In the genomic region with DNA sequence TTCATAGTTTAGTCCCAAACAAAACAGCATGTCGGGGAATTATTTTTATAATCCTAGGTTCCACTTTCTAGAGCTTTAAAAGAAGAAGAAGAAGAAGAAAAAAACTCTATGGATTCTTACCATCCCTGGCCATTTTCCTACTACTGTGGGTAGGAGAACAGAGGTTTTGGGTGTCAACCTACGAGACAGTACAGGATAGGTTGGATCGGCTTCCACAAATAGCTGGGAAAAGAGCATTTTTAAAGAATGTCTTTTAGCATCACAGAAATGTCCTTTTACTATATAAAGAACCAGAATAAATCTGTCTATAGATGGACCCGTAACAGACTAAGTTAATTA, we compare ENCODE assay signal across 9 cellular contexts.
A peak's percentile ranks its signal among the peaks of the same experiment; 100 is the strongest.
DNase-seq lines count a peak whose midpoint lies in the region; ATAC-seq and TF ChIP-seq lines count a peak whose summit lies in the region.
"Had no signal": no experiment of that assay in that cellular context is flagged by ENCODE, and none has a peak within 500 bp of the region (broad histone marks: within the 10 kb centered on the region; RNA-seq: fewer than 3 reads in every experiment).

No MANE protein-coding gene starts in this region.

- H3K36me3 ChIP-seq in mucosa of rectum (ENCODE audit: control insufficient read depth in 2 of 2, insufficient read depth in 2 of 2, low read length in 2 of 2): no peaks in the 10 kb centered on the region
- peaks cover 0 to 10% (median 0%) of the 10 kb centered on the region in 3 donors for H3K36me3 ChIP-seq in tibial nerve

- H3K27me3 Mint-ChIP-seq in activated naive CD4-positive, alpha-beta T cell treated with anti-CD3 and anti-CD28 coated beads, Interleukin-2, amount 10 ng/mL, durations not matched to agents 7 days and 5 days: no peaks in the 10 kb centered on the region

- WGBS in tibial nerve, 2 donors: 52 to 56% methylated on average over 4 of the region's 4 CpGs

- TF ChIP-seq EP300 in tibial nerve (IDR thresholded peaks at IDR 0.05): no peak

- CTCF ChIA-PET in activated naive CD4-positive, alpha-beta T cell treated with anti-CD3 and anti-CD28 coated beads, Interleukin-2, amount 10 ng/mL, durations not matched to agents 7 days and 5 days (lab: Charles Lee): interaction anchor here (0.9 to 2.9 kb wide), 12 partner anchors 9 to 566 kb away, joined by 3 to 21 read pairs (median 5); no protein-coding TSS in a partner anchor

- TF ChIP-seq CTCF in tibial nerve (IDR thresholded peaks at IDR 0.05): no peak

- H3K36me3 Mint-ChIP-seq in activated naive CD4-positive, alpha-beta T cell treated with anti-CD3 and anti-CD28 coated beads, Interleukin-2, amount 10 ng/mL, durations not matched to agents 7 days and 5 days: peaks cover 45% of the 10 kb centered on the region
- H3K36me3 Mint-ChIP-seq in activated naive CD4-positive, alpha-beta T cell treated with anti-CD3 and anti-CD28 coated beads, Interleukin-2, amount 50 U/mL, for 72 hours: peaks cover 4 to 39% of the 10 kb centered on the region in 2 donors

- H3K27ac ChIP-seq in mucosa of rectum (ENCODE audit: low read depth in 2 of 2, low read length in 2 of 2) (peak overlapping the region; percentile 6 to 39), tibial nerve (peak overlapping the region; percentile 38 to 81 (median 70))

- H3K9ac ChIP-seq in mucosa of rectum (ENCODE audit: low read depth in 1 of 2, low read length in 2 of 2): no peak overlapping the region

- peak overlapping the region in 1 of 2 donors; percentile 9 for H3K4me3 ChIP-seq in mucosa of rectum (ENCODE audit: low read length in 2 of 2)
- H3K4me3 ChIP-seq in tibial nerve: peak overlapping the region in 2 of 4 donors; percentile 21 to 24

- H3K27me3 ChIP-seq in mucosa of rectum (ENCODE audit: control insufficient read depth in 2 of 2, insufficient read depth in 2 of 2, low read length in 2 of 2) (peaks cover 2 to 24% of the 10 kb centered on the region in 2 donors), tibial nerve (no peaks in the 10 kb centered on the region)
- H3K27me3 ChIP-seq: BE2C had no signal

- no peak for DNase-seq in activated naive CD4-positive, alpha-beta T cell treated with anti-CD3 and anti-CD28 coated beads, Interleukin-2, amount 10 ng/mL, durations not matched to agents 7 days and 5 days
- DNase-seq in activated naive CD4-positive, alpha-beta T cell treated with Interleukin-2 at 50 U/mL for 16 hours: no peak
- no peak for DNase-seq in activated naive CD4-positive, alpha-beta T cell treated with anti-CD3 and anti-CD28 coated beads, Interleukin-2, amount 50 U/mL, for 72 hours (ENCODE audit: low spot score in 2 of 2)
- no peak for DNase-seq in tibial nerve (ENCODE audit: low spot score in 2 of 2)
- no peak for DNase-seq in OCI-M1 (lab: John Stamatoyannopoulos, UW)
- DNase-seq in NCI-H2029 treated with DMSO at 0.1 percent for 48 hours (lab: John Stamatoyannopoulos, UW): no peak
- DNase-seq: BE2C had no signal

- H3K9me3 ChIP-seq in mucosa of rectum (ENCODE audit: control insufficient read depth in 2 of 2, low read length in 2 of 2) (peaks cover 0 to 6% of the 10 kb centered on the region in 2 donors), tibial nerve (peaks cover 0 to 6% (median 0%) of the 10 kb centered on the region in 4 donors)
- H3K9me3 ChIP-seq: BE2C had no signal

- H3K27ac Mint-ChIP-seq in activated naive CD4-positive, alpha-beta T cell treated with anti-CD3 and anti-CD28 coated beads, Interleukin-2, amount 10 ng/mL, durations not matched to agents 7 days and 5 days: peak overlapping the region; percentile 89
- H3K27ac Mint-ChIP-seq in activated naive CD4-positive, alpha-beta T cell treated with anti-CD3 and anti-CD28 coated beads, Interleukin-2, amount 50 U/mL, for 72 hours: peak overlapping the region; percentile 88 to 95

- TF ChIP-seq POLR2A in tibial nerve (IDR thresholded peaks at IDR 0.05): no peak

- peak in 1 of 2 donors; percentile 9 for ATAC-seq in activated naive CD4-positive, alpha-beta T cell treated with anti-CD3 and anti-CD28 coated beads, Interleukin-2, amount 50 U/mL, for 72 hours
- ATAC-seq in HG02885 (IDR thresholded peaks at IDR 0.05; ENCODE audit: poor library complexity, unreplicated experiment): no peak

- H3K4me1 ChIP-seq in mucosa of rectum (ENCODE audit: control insufficient read depth in 2 of 2, insufficient read depth in 2 of 2, low read length in 2 of 2): peaks cover 0 to 4% of the 10 kb centered on the region in 2 donors
- peaks cover 0 to 58% (median 13%) of the 10 kb centered on the region in 4 donors for H3K4me1 ChIP-seq in tibial nerve

- H3K4me3 Mint-ChIP-seq in activated naive CD4-positive, alpha-beta T cell treated with anti-CD3 and anti-CD28 coated beads, Interleukin-2, amount 10 ng/mL, durations not matched to agents 7 days and 5 days: peak overlapping the region; percentile 56

- peaks cover 12% of the 10 kb centered on the region for H3K9me3 Mint-ChIP-seq in activated naive CD4-positive, alpha-beta T cell treated with anti-CD3 and anti-CD28 coated beads, Interleukin-2, amount 10 ng/mL, durations not matched to agents 7 days and 5 days
- peaks cover 0 to 14% of the 10 kb centered on the region in 2 donors for H3K9me3 Mint-ChIP-seq in activated naive CD4-positive, alpha-beta T cell treated with anti-CD3 and anti-CD28 coated beads, Interleukin-2, amount 50 U/mL, for 72 hours

- peaks cover 74% of the 10 kb centered on the region for H3K4me1 Mint-ChIP-seq in activated naive CD4-positive, alpha-beta T cell treated with anti-CD3 and anti-CD28 coated beads, Interleukin-2, amount 10 ng/mL, durations not matched to agents 7 days and 5 days
